1 cellular context compared by ENCODE assay signal in the genomic region with DNA sequence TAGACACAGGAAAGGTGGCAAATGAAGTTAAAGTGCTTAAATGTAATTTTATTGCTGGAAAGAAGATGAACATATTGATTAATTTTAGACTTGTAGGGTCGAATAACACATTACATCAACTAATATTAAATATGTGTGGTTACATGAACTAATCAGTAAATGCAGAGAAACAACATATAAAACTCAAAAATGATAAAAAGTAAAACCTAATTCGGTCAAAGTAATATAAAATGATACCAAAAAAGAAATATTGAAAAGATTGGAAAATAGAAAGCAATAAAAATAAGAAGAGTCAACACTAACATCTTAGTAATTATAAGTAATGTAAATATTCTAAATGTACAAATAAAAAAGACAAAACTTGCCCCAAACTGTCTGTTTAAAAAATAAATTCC.
TF ChIP-seq lines count a peak whose summit lies in the region.

No MANE protein-coding gene starts in this region.

TF ChIP-seq in WTC11, 78 proteins besides CTCF, POLR2A, EP300 and RAD21 (continued from another document):
- no peak for TF ChIP-seq CDX4 (CRISPR knock-in tag; IDR thresholded peaks at IDR 0.05; ENCODE audit: borderline replicate concordance)
- no peak for TF ChIP-seq NFE2L1 (CRISPR knock-in tag; IDR thresholded peaks at IDR 0.05)
- TF ChIP-seq, protein P1, sequence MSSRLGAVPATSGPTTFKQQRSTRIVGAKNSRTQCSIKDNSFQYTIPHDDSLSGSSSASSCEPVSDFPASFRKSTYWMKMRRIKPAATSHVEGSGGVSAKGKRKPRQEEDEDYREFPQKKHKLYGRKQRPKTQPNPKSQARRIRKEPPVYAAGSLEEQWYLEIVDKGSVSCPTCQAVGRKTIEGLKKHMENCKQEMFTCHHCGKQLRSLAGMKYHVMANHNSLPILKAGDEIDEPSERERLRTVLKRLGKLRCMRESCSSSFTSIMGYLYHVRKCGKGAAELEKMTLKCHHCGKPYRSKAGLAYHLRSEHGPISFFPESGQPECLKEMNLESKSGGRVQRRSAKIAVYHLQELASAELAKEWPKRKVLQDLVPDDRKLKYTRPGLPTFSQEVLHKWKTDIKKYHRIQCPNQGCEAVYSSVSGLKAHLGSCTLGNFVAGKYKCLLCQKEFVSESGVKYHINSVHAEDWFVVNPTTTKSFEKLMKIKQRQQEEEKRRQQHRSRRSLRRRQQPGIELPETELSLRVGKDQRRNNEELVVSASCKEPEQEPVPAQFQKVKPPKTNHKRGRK (CRISPR knock-in tag; IDR thresholded peaks at IDR 0.05; ENCODE audit: borderline replicate concordance), result no peak
- no peak for TF ChIP-seq CREM (CRISPR knock-in tag; IDR thresholded peaks at IDR 0.05)
- TF ChIP-seq ZBTB21 (CRISPR knock-in tag; IDR thresholded peaks at IDR 0.05; ENCODE audit: borderline replicate concordance), result no peak
- no peak for TF ChIP-seq ZNF396 (CRISPR knock-in tag; IDR thresholded peaks at IDR 0.05; ENCODE audit: borderline replicate concordance)
- TF ChIP-seq USF2 (CRISPR knock-in tag; IDR thresholded peaks at IDR 0.05), result no peak
- no peak for TF ChIP-seq GRHL2 (CRISPR knock-in tag; IDR thresholded peaks at IDR 0.05; ENCODE audit: insufficient replicate concordance, severe bottlenecking)
